In the genomic region with DNA sequence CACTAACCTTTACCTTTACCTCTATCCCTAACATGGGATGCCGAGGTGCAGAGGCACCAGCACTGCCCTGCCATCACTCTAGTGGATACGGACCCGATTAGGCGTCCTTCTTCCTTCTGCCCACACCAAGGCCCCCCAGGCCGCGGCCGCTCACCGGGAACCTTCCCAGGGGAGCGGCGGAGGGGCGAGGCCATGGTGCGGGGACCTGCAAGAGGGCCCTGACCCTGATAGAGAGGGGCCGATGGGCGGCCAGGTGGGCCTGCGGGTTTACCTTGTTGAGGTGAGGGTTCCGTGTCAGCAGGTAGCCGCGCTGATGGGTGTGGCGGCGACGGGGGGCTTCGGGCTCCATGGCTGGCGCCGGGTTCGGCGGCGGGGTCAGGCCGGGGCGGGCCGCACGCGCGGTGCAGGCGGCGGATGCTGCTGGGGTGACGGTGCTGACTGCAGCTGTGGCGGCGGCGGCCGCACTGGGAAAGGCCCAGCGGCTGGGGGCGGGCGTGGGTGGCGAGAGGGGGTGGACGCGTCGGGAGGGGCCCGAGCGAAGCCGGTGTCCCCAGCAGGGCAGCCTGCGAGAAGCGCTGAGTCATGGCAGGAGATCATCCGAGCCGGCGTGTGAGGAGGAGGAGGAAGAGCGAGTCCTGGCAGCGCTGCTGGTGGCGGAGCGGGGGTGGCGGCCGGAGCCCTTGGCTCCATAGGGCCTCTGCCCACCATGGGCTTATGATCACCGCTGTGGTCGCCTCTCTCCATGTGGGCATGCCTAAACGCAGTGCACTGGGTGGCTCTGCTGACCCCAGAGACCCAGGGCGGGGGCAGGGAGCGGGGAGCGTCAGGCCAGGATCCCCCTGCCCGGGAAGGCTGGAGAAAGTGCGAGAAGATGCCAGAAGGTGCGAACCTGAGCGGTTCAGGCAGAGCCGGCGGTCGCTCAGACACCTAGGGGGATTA, we compare ENCODE assay signal across 1 cellular context.
TF ChIP-seq lines count a peak whose summit lies in the region.

Gene ME1 (minus strand): TSS at position 446 of the 939 bp plus-strand sequence. CDS start 97 bp downstream, at position 349.

TF ChIP-seq in WTC11, 78 proteins besides CTCF, POLR2A, EP300 and RAD21 (continued from another document):
- TF ChIP-seq HMGXB4 (CRISPR knock-in tag; IDR thresholded peaks at IDR 0.05) (0 out of 2 replicates have a peak, but pooled peaks have one; percentile 24), FOXK1 (CRISPR knock-in tag; IDR thresholded peaks at IDR 0.05) (peak; percentile 38; the same call in 1 of the 2 replicates), TEAD4 (CRISPR knock-in tag; IDR thresholded peaks at IDR 0.05) (no peak), NFYB (CRISPR knock-in tag; conservative IDR thresholded peaks at IDR 0.05; ENCODE audit: low read depth) (0 out of 2 replicates have a peak, but pooled peaks have one; percentile 20)
